In genomic region chr2:196314780-196315179, GRCh38 we compare ENCODE assay signal across 1 cellular context.
TF ChIP-seq lines count a peak whose summit lies in the region.

No MANE protein-coding gene starts in this region.

TF ChIP-seq in IMR-90, 13 proteins besides CTCF, POLR2A, EP300 and RAD21 (continued from another document):
- no peak for TF ChIP-seq USF2 (IDR thresholded peaks at IDR 0.05; ENCODE audit: low read depth, low read length)
- TF ChIP-seq MXI1 (IDR thresholded peaks at IDR 0.05; ENCODE audit: borderline replicate concordance, low read depth, low read length) = no peak
- no peak for TF ChIP-seq ELK1 (IDR thresholded peaks at IDR 0.05; ENCODE audit: borderline replicate concordance, low read depth, low read length)
- no peak for TF ChIP-seq CHD1 (IDR thresholded peaks at IDR 0.05; ENCODE audit: low read depth, low read length)
- no peak for TF ChIP-seq FOS (IDR thresholded peaks at IDR 0.05; ENCODE audit: low read depth, low read length)
- TF ChIP-seq RCOR1 (IDR thresholded peaks at IDR 0.05; ENCODE audit: insufficient replicate concordance, low read length) = no peak
- no peak for TF ChIP-seq BHLHE40 (IDR thresholded peaks at IDR 0.05; ENCODE audit: low read depth, low read length)
